In the genomic region with DNA sequence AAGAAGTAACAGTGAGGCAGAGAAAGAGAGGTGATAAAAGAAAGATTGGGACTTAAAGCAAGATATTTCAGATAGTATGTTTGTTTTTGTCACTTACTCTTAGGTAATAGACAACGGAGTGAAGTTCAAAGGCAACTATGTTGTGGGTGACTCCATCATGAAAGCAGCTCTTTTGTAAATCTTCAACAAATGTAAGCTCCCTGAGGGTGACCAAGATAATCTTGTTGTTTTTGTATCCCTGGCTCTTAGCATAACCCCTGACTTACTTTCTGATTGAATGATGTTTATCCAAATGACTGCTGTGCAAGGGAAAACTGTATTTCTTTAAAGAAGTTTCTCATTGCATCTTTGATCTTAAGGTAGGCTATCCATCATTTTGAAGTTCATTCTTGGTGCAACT, we compare ENCODE assay signal across 13 cellular contexts.
DNase-seq lines count a peak whose midpoint lies in the region; ATAC-seq and TF ChIP-seq lines count a peak whose summit lies in the region.
"Had no signal": no experiment of that assay in that cellular context is flagged by ENCODE, and none has a peak within 500 bp of the region (broad histone marks: within the 10 kb centered on the region; RNA-seq: fewer than 3 reads in every experiment).

No MANE protein-coding gene starts in this region.

- peak overlapping the region; percentile 48 for H3K4me3 Mint-ChIP-seq in activated naive CD8-positive, alpha-beta T cell
- H3K4me3 Mint-ChIP-seq in activated naive CD8-positive, alpha-beta T cell treated with anti-CD3 and anti-CD28 coated beads, Interleukin-2, amount 50 U/mL, for 24 hours, result no peak overlapping the region

- H3K4me1 Mint-ChIP-seq in activated naive CD8-positive, alpha-beta T cell (ENCODE audit: low read depth), result peaks cover 15% of the 10 kb centered on the region
- peaks cover 16% of the 10 kb centered on the region for H3K4me1 Mint-ChIP-seq in activated naive CD8-positive, alpha-beta T cell treated with anti-CD3 and anti-CD28 coated beads, Interleukin-2, amount 50 U/mL, for 24 hours

- H3K36me3 ChIP-seq in brain microvascular endothelial cell (replicated peaks), result no peaks in the 10 kb centered on the region
- no peaks in the 10 kb centered on the region for H3K36me3 ChIP-seq in muscle layer of colon (ENCODE audit: insufficient read depth, low read length)
- H3K36me3 ChIP-seq: ascending aorta, gastrocnemius medialis, pancreas had no signal

- H3K4me1 ChIP-seq in muscle layer of colon (ENCODE audit: insufficient read depth, low read length), result peaks cover 23% of the 10 kb centered on the region

- no peaks in the 10 kb centered on the region for H3K9me3 ChIP-seq in muscle layer of colon (ENCODE audit: low read length)
- H3K9me3 ChIP-seq: ascending aorta, gastrocnemius medialis, pancreas had no signal

- in situ Hi-C loops in brain microvascular endothelial cell (cut with HindIII; ENCODE audit: low pct_ligation_motif_present, low sequenced_read_pairs), result no loop called here

- H3K27ac Mint-ChIP-seq in activated naive CD8-positive, alpha-beta T cell, result no peak overlapping the region
- H3K27ac Mint-ChIP-seq in activated naive CD8-positive, alpha-beta T cell treated with anti-CD3 and anti-CD28 coated beads, Interleukin-2, amount 50 U/mL, for 24 hours, result no peak overlapping the region
- H3K27ac Mint-ChIP-seq: activated CD4-positive, alpha-beta memory T cell treated with anti-CD3 and anti-CD28 coated beads, Interleukin-2, amount 10 ng/mL, durations not matched to agents 7 days and 5 days had no signal

- TF ChIP-seq CTCF in brain microvascular endothelial cell (IDR thresholded peaks at IDR 0.05; ENCODE audit: low read depth, low read length, missing control alignments), result no peak

- no peaks in the 10 kb centered on the region for H3K36me3 Mint-ChIP-seq in activated naive CD8-positive, alpha-beta T cell
- no peaks in the 10 kb centered on the region for H3K36me3 Mint-ChIP-seq in activated naive CD8-positive, alpha-beta T cell treated with anti-CD3 and anti-CD28 coated beads, Interleukin-2, amount 50 U/mL, for 24 hours (ENCODE audit: low read depth)

- no peak for DNase-seq in activated naive CD8-positive, alpha-beta T cell treated with anti-CD3 and anti-CD28 coated beads, Interleukin-2, amount 50 U/mL, for 24 hours
- DNase-seq in brain microvascular endothelial cell, result no peak
- DNase-seq in SIG-M5 treated with dmso at 0.1 percent for 504 hours (lab: John Stamatoyannopoulos, UW; ENCODE audit: unreplicated experiment), result no peak
- DNase-seq in NK-92 treated with Interleukin-12 subunit alpha and Interleukin-12 subunit beta, amount 100 ng/mL, for 24 hours (lab: John Stamatoyannopoulos, UW), result no peak
- DNase-seq in NCI-H1092 treated with DMSO at 0.1 percent for 48 hours (lab: John Stamatoyannopoulos, UW), result no peak
- DNase-seq: activated CD4-positive, alpha-beta memory T cell treated with anti-CD3 and anti-CD28 coated beads, Interleukin-2, amount 10 ng/mL, durations not matched to agents 7 days and 5 days; AML-193; gastrocnemius medialis had no signal

- H3K4me3 ChIP-seq in brain microvascular endothelial cell (ENCODE audit: low read depth, low read length) (peak overlapping the region; percentile 73), muscle layer of colon (ENCODE audit: low read depth in 1 of 2, low read length in 2 of 2) (peak overlapping the region in 1 of 2 donors; percentile 91)

- no peaks in the 10 kb centered on the region for H3K9me3 Mint-ChIP-seq in activated naive CD8-positive, alpha-beta T cell (ENCODE audit: low read depth)
- no peaks in the 10 kb centered on the region for H3K9me3 Mint-ChIP-seq in activated naive CD8-positive, alpha-beta T cell treated with anti-CD3 and anti-CD28 coated beads, Interleukin-2, amount 50 U/mL, for 24 hours
- H3K9me3 Mint-ChIP-seq: activated CD4-positive, alpha-beta memory T cell treated with anti-CD3 and anti-CD28 coated beads, Interleukin-2, amount 10 ng/mL, durations not matched to agents 7 days and 5 days had no signal

- ATAC-seq in activated naive CD8-positive, alpha-beta T cell treated with anti-CD3 and anti-CD28 coated beads, Interleukin-2, amount 50 U/mL, for 24 hours, result no peak
- ATAC-seq in HG03439 (IDR thresholded peaks at IDR 0.05; ENCODE audit: unreplicated experiment), result no peak
- ATAC-seq: gastrocnemius medialis had no signal

- H3K27me3 Mint-ChIP-seq in activated naive CD8-positive, alpha-beta T cell, result peaks cover 26% of the 10 kb centered on the region
- peaks cover 43% of the 10 kb centered on the region for H3K27me3 Mint-ChIP-seq in activated naive CD8-positive, alpha-beta T cell treated with anti-CD3 and anti-CD28 coated beads, Interleukin-2, amount 50 U/mL, for 24 hours

- H3K27ac ChIP-seq in brain microvascular endothelial cell (peak overlapping the region; percentile 32), muscle layer of colon (ENCODE audit: low read depth, low read length) (peak overlapping the region; percentile 89)
- H3K27ac ChIP-seq: gastrocnemius medialis had no signal

- H3K9ac ChIP-seq in muscle layer of colon (ENCODE audit: low read length), result peak overlapping the region; percentile 82

- no peaks in the 10 kb centered on the region for H3K27me3 ChIP-seq in brain microvascular endothelial cell (replicated peaks)
- H3K27me3 ChIP-seq in muscle layer of colon (ENCODE audit: control insufficient read depth in 1 of 2, insufficient read depth in 2 of 2, low read length in 2 of 2), result no peaks in the 10 kb centered on the region
- H3K27me3 ChIP-seq: ascending aorta, gastrocnemius medialis, pancreas had no signal
